ENCODE assay signal across 8 cellular contexts in the genomic region with DNA sequence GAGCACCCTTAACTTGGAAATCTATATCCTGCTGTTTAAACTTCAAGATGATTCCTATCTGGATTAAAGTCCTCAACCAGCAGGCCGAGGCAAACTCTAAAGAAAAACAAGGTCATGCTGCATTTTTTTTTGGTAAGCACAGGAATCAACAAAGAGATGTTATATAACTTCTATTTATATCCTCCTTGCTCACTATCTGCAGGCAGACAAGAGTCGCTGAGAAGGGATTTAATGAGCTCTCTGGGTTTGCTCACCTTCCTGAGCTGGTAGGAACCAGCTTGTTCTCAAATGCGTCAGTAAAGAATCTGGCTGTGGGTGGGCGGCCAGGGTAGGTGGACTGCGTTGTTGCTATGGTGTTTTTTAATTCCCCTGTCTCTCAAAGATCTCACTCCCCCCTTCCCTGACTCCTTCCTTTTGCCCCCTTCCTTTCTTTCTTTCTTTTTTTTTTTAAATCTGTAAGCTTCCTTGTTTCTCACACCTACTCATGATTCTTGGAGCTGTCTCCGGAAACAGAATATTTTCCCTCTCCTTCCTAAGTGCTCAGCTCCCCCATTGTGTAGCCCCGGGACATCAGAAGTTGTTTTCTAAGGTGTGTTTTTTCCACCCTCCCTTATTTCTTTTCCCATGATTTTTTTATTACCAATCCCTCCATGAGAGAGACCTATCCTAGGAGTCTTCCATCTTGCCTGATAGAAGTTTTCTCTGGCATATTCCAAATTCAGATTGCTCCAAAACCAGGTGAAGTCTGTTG.
DNase-seq lines count a peak whose midpoint lies in the region; ATAC-seq and TF ChIP-seq lines count a peak whose summit lies in the region.

No MANE protein-coding gene starts in this region.

- no peaks in the 10 kb centered on the region for H3K79me2 ChIP-seq in mesendoderm (ENCODE audit: control insufficient read depth, insufficient read depth, low read length)

- no peak overlapping the region for H2BK5ac ChIP-seq in mesendoderm (ENCODE audit: low read length)

- no CpG with 5 or more reads among the region's 7 CpGs for WGBS in mesendoderm (ENCODE audit: extremely low coverage, insufficient coverage, low lambda C conversion rate)

- H3K9me3 ChIP-seq in tibial artery: no peaks in the 10 kb centered on the region

- no peak overlapping the region for H3K4me2 ChIP-seq in mesendoderm (ENCODE audit: low read length)

- no peak for TF ChIP-seq CTCF in tibial artery (IDR thresholded peaks at IDR 0.05)

- no peak overlapping the region for H3K4me3 ChIP-seq in mesendoderm (ENCODE audit: low read length)
- no peak overlapping the region for H3K4me3 ChIP-seq in tibial artery

- H3K56ac ChIP-seq in mesendoderm (ENCODE audit: low read length): no peak overlapping the region

- peak; percentile 68 for DNase-seq in activated effector memory CD4-positive, alpha-beta T cell treated with anti-CD3 and anti-CD28 coated beads, Interleukin-2, amount 50 U/mL, for 16 hours
- no peak for DNase-seq in activated effector memory CD4-positive, alpha-beta T cell treated with Interleukin-2 at 50 U/mL for 16 hours
- DNase-seq in cerebellar cortex (ENCODE audit: low spot score) (peak; percentile 89), mesendoderm (peak; percentile 46), tibial artery (no peak), NCI-H2081 treated with DMSO at 0.1 percent for 48 hours (lab: John Stamatoyannopoulos, UW) (no peak), NCI-H1092 treated with DMSO at 0.1 percent for 48 hours (lab: John Stamatoyannopoulos, UW) (no peak)

- no peaks in the 10 kb centered on the region for H3K79me1 ChIP-seq in mesendoderm (ENCODE audit: low read length)

- no peak overlapping the region for H4K8ac ChIP-seq in mesendoderm (ENCODE audit: low read depth, low read length)

- no peaks in the 10 kb centered on the region for H3K36me3 ChIP-seq in mesendoderm (ENCODE audit: control insufficient read depth, insufficient read depth, low read length)
- peaks cover 0 to 21% (median 4%) of the 10 kb centered on the region in 3 donors for H3K36me3 ChIP-seq in tibial artery

- no peak overlapping the region for H4K5ac ChIP-seq in mesendoderm (ENCODE audit: low read length)

- no peak overlapping the region for H3K18ac ChIP-seq in mesendoderm (ENCODE audit: low read length)

- H3K4ac ChIP-seq in mesendoderm (ENCODE audit: low read depth, low read length): no peak overlapping the region

- no peak overlapping the region for H2BK120ac ChIP-seq in mesendoderm (ENCODE audit: low read depth, low read length)

- no peaks in the 10 kb centered on the region for H3K27me3 ChIP-seq in mesendoderm (ENCODE audit: insufficient read depth, low read length, poor library complexity)
- H3K27me3 ChIP-seq in tibial artery: no peaks in the 10 kb centered on the region

- H3K9ac ChIP-seq in mesendoderm (ENCODE audit: low read length): no peak overlapping the region

- H3K4me1 ChIP-seq in mesendoderm (ENCODE audit: control insufficient read depth, low read depth, low read length) (peaks cover 3% of the 10 kb centered on the region), tibial artery (peaks cover 0 to 50% (median 37%) of the 10 kb centered on the region in 4 donors)

- no peak overlapping the region for H2AK5ac ChIP-seq in mesendoderm (ENCODE audit: low read length)

- no peak for ATAC-seq in GM19035 (IDR thresholded peaks at IDR 0.05; ENCODE audit: unreplicated experiment)

- no peak overlapping the region for H2BK15ac ChIP-seq in mesendoderm (replicated peaks; ENCODE audit: low read depth)

- H3K27ac ChIP-seq in mesendoderm (ENCODE audit: low read depth, low read length): peak overlapping the region; percentile 41
- H3K27ac ChIP-seq in tibial artery: peak overlapping the region; percentile 45 to 57

- H3K23ac ChIP-seq in mesendoderm (ENCODE audit: low read length): no peak overlapping the region

- intact Hi-C loops in tibial artery (cut with DNase I; ENCODE audit: low total_unique reads): no loop called here

Comparison
In these comparisons a context has a peak if more than half of its experiments do, and no peak if none do; other contexts are left out.
1. DNase-seq: peak in activated effector memory CD4-positive, alpha-beta T cell treated with anti-CD3 and anti-CD28 coated beads, Interleukin-2, amount 50 U/mL, for 16 hours (single experiment), cerebellar cortex (single experiment) and mesendoderm (single experiment); none in activated effector memory CD4-positive, alpha-beta T cell treated with Interleukin-2 at 50 U/mL for 16 hours (single experiment), tibial artery (0 of 2), NCI-H2081 treated with DMSO at 0.1 percent for 48 hours (single experiment) and NCI-H1092 treated with DMSO at 0.1 percent for 48 hours (single experiment).